ENCODE assay signal across 13 cellular contexts in genomic region chr22:29912605-29913398, GRCh38. TPM values are rescaled to one million over a fixed set of nuclear protein-coding genes. Genes with fewer than 3 reads are reported as not detected.
DNase-seq lines count a peak whose midpoint lies in the region; ATAC-seq and TF ChIP-seq lines count a peak whose summit lies in the region.
"Had no signal": no experiment of that assay in that cellular context is flagged by ENCODE, and none has a peak within 500 bp of the region (broad histone marks: within the 10 kb centered on the region; RNA-seq: fewer than 3 reads in every experiment).

No MANE protein-coding gene starts in this region.

- no peaks in the 10 kb centered on the region for H3K9me3 ChIP-seq in RWPE2 (ENCODE audit: severe bottlenecking)
- H3K9me3 ChIP-seq: thoracic aorta had no signal

- DNase-seq in EL (peak; percentile 50), RWPE2 (ENCODE audit: low spot score) (no peak), fibroblast of villous mesenchyme (ENCODE audit: low read depth) (peak; percentile 90), renal cortical epithelial cell (ENCODE audit: low read depth) (peak; percentile 88), nephron progenitor cell (no peak), activated T-cell treated with anti-CD3 and anti-CD28 coated beads for 4 hours (no peak), NCI-H2171 (lab: John Stamatoyannopoulos, UW) (no peak)
- DNase-seq: activated CD8-positive, alpha-beta T cell treated with anti-CD3 and anti-CD28 coated beads, Interleukin-2, amount 10 ng/mL, durations not matched to agents 7 days and 5 days; DMS79 treated with DMSO at 0.1 percent for 48 hours; NCI-H1694 had no signal

- peaks cover 7% of the 10 kb centered on the region for H3K9me3 Mint-ChIP-seq in nephron progenitor cell

- no peaks in the 10 kb centered on the region for H3K27me3 Mint-ChIP-seq in nephron progenitor cell (ENCODE audit: low read depth, poor library complexity)
- H3K27me3 Mint-ChIP-seq: brain had no signal

- peaks cover 23% of the 10 kb centered on the region for H3K4me1 ChIP-seq in RWPE2 (ENCODE audit: insufficient read depth, poor library complexity, severe bottlenecking)

- peaks cover 29% of the 10 kb centered on the region for H3K36me3 Mint-ChIP-seq in nephron progenitor cell (ENCODE audit: low read depth)

- no peak for TF ChIP-seq CTCF in RWPE2 (IDR thresholded peaks at IDR 0.05; ENCODE audit: poor library complexity, severe bottlenecking)
- no peak for TF ChIP-seq CTCF in fibroblast of villous mesenchyme (IDR thresholded peaks at IDR 0.05; ENCODE audit: insufficient read depth, low read depth, low read length)
- TF ChIP-seq CTCF in nephron progenitor cell (IDR thresholded peaks at IDR 0.05) = no peak

- ATAC-seq in RWPE2 (ENCODE audit: low read depth) = no peak
- ATAC-seq in HG03457 (IDR thresholded peaks at IDR 0.05; ENCODE audit: unreplicated experiment) = no peak
- ATAC-seq: activated CD8-positive, alpha-beta T cell treated with anti-CD3 and anti-CD28 coated beads, Interleukin-2, amount 10 ng/mL, durations not matched to agents 7 days and 5 days had no signal

- peaks cover 28% of the 10 kb centered on the region for H3K4me1 Mint-ChIP-seq in nephron progenitor cell

- no peak overlapping the region for H3K4me3 Mint-ChIP-seq in nephron progenitor cell
- H3K4me3 Mint-ChIP-seq: activated CD8-positive, alpha-beta T cell treated with anti-CD3 and anti-CD28 coated beads, Interleukin-2, amount 10 ng/mL, durations not matched to agents 7 days and 5 days had no signal

- no peaks in the 10 kb centered on the region for H3K36me3 ChIP-seq in RWPE2 (ENCODE audit: low read depth)
- H3K36me3 ChIP-seq: thoracic aorta had no signal

- H3K27ac ChIP-seq in RWPE2 (ENCODE audit: poor library complexity, severe bottlenecking) = peak overlapping the region; percentile 20

- H3K27me3 ChIP-seq in RWPE2 (ENCODE audit: insufficient read depth, poor library complexity, severe bottlenecking) = no peaks in the 10 kb centered on the region

- no peak overlapping the region for H3K27ac Mint-ChIP-seq in nephron progenitor cell
- H3K27ac Mint-ChIP-seq: activated CD8-positive, alpha-beta T cell treated with anti-CD3 and anti-CD28 coated beads, Interleukin-2, amount 10 ng/mL, durations not matched to agents 7 days and 5 days had no signal

- H3K4me3 ChIP-seq in RWPE2 (ENCODE audit: severe bottlenecking) (no peak overlapping the region), fibroblast of villous mesenchyme (ENCODE audit: low read depth, low read length) (no peak overlapping the region)
- H3K4me3 ChIP-seq: thoracic aorta had no signal

RNA-seq across cellular contexts. Expression of gene MTMR3, which starts 29.8 kb away (rescaled TPM):
- total RNA-seq in fibroblast of villous mesenchyme = 48.0 and 51.4 TPM in 2 replicates
- 33.3 and 77.7 TPM in 2 replicates for total RNA-seq in renal cortical epithelial cell

Comparison
In these comparisons a context has a peak if more than half of its experiments do, and no peak if none do; other contexts are left out.
1. DNase-seq: peak in EL (single experiment), fibroblast of villous mesenchyme (single experiment) and renal cortical epithelial cell (single experiment); none in RWPE2 (single experiment), nephron progenitor cell (single experiment), activated T-cell treated with anti-CD3 and anti-CD28 coated beads for 4 hours (single experiment) and NCI-H2171 (single experiment).